ENCODE assay signal across 9 cellular contexts in the genomic region with DNA sequence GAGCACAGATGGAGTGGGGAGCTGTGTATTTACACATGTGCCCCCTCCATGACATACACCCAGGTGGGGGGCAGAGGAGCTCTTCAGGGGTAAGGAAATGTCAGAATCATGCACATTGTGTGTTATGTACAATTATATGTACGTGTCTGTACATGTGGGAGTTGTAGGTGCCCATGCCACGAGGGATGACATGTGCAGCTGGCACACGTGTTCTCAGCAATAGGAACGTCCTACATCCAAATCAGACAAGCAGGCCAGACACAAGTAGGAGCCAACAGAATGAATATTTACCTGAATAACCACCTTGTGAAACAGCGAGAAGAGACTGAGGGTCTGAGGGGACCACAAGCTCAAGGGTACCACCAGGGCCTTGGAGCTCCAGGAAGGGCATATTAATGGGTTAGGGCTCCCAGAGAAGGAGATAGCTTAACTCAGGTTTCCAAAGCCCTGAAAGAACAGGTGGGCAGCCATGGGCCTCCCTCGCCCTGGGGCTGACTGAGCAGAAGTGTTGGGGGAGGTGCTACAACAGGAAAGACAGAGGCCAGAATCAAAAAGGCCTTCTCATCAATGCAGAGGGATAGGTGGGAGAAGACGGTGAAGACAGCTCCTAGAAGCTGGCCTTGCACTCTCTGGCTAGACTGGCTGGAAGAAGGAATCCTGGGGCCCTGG. TPM values are rescaled to one million over a fixed set of nuclear protein-coding genes. Genes with fewer than 3 reads are reported as not detected.
DNase-seq lines count a peak whose midpoint lies in the region; ATAC-seq and TF ChIP-seq lines count a peak whose summit lies in the region.
"Had no signal": no experiment of that assay in that cellular context is flagged by ENCODE, and none has a peak within 500 bp of the region (broad histone marks: within the 10 kb centered on the region; RNA-seq: fewer than 3 reads in every experiment).

No MANE protein-coding gene starts in this region.

- H3K4me3 ChIP-seq in thoracic aorta: peak overlapping the region; percentile 4

- peaks cover 24% of the 10 kb centered on the region for H3K4me1 Mint-ChIP-seq in WTC11

- ATAC-seq in WTC11: no peak
- ATAC-seq in thoracic aorta (ENCODE audit: insufficient number of reproducible peaks, low FRiP score, low read depth): no peak
- ATAC-seq in HG03565 (IDR thresholded peaks at IDR 0.05; ENCODE audit: unreplicated experiment): no peak

- H3K27me3 ChIP-seq in layer of hippocampus (ENCODE audit: control insufficient read depth, insufficient read depth, low read length) (no peaks in the 10 kb centered on the region), thoracic aorta (replicated peaks; ENCODE audit: insufficient read depth) (no peaks in the 10 kb centered on the region)

- CTCF ChIA-PET in WTC11 (lab: Charles Lee): interaction anchor here (1.1 to 6.3 kb wide), 2 partner anchors 14 to 88 kb away, joined by 3 to 196 read pairs; no protein-coding TSS in a partner anchor

- DNase-seq in NCI-H2171 treated with DMSO at 0.1 percent for 48 hours (lab: John Stamatoyannopoulos, UW) (peak; percentile 44), NCI-H2171 (lab: John Stamatoyannopoulos, UW) (no peak), WTC11 (ENCODE audit: low spot score) (no peak), thoracic aorta (ENCODE audit: low spot score) (no peak), COLO829 (ENCODE audit: low spot score) (no peak), head of caudate nucleus (no peak)

- H3K9me3 Mint-ChIP-seq in WTC11: no peaks in the 10 kb centered on the region
- H3K9me3 Mint-ChIP-seq: activated CD4-positive, alpha-beta memory T cell treated with anti-CD3 and anti-CD28 coated beads for 36 hours had no signal

- H3K4me1 ChIP-seq in thoracic aorta (ENCODE audit: control insufficient read depth in 1 of 2, low read depth in 2 of 2): peaks cover 22 to 58% of the 10 kb centered on the region in 2 donors

- no peaks in the 10 kb centered on the region for H3K36me3 Mint-ChIP-seq in WTC11
- H3K36me3 Mint-ChIP-seq: activated CD4-positive, alpha-beta memory T cell treated with anti-CD3 and anti-CD28 coated beads for 36 hours had no signal

- TF ChIP-seq CTCF in WTC11 (IDR thresholded peaks at IDR 0.05) (no peak), thoracic aorta (IDR thresholded peaks at IDR 0.05) (no peak)

- H3K4me3 Mint-ChIP-seq in WTC11: no peak overlapping the region
- H3K4me3 Mint-ChIP-seq: activated CD4-positive, alpha-beta memory T cell treated with anti-CD3 and anti-CD28 coated beads for 36 hours had no signal

- POLR2A ChIA-PET in WTC11 (lab: Charles Lee): interaction anchor here (0.8 to 1.3 kb wide), 2 partner anchors 15 kb away, joined by 3 to 4 read pairs; no protein-coding TSS in a partner anchor

- H3K36me3 ChIP-seq in thoracic aorta: peaks cover 33% of the 10 kb centered on the region

- peaks cover 6% of the 10 kb centered on the region for H3K27me3 Mint-ChIP-seq in WTC11 (ENCODE audit: low read depth)

- intact Hi-C loops in head of caudate nucleus (cut with DNase I): no loop called here

- H3K27ac Mint-ChIP-seq in WTC11: peak overlapping the region; percentile 6; the same call in 1 of the 2 replicates
- H3K27ac Mint-ChIP-seq: activated CD4-positive, alpha-beta memory T cell treated with anti-CD3 and anti-CD28 coated beads for 36 hours had no signal

- H3K27ac ChIP-seq in layer of hippocampus (ENCODE audit: low read depth, low read length): peak overlapping the region; percentile 79
- H3K27ac ChIP-seq in thoracic aorta: peak overlapping the region; percentile 61 to 92

- no peaks in the 10 kb centered on the region for H3K9me3 ChIP-seq in thoracic aorta

TF ChIP-seq in WTC11, 78 proteins besides CTCF, POLR2A, EP300 and RAD21 (continues in another document):
- TF ChIP-seq, protein P1, sequence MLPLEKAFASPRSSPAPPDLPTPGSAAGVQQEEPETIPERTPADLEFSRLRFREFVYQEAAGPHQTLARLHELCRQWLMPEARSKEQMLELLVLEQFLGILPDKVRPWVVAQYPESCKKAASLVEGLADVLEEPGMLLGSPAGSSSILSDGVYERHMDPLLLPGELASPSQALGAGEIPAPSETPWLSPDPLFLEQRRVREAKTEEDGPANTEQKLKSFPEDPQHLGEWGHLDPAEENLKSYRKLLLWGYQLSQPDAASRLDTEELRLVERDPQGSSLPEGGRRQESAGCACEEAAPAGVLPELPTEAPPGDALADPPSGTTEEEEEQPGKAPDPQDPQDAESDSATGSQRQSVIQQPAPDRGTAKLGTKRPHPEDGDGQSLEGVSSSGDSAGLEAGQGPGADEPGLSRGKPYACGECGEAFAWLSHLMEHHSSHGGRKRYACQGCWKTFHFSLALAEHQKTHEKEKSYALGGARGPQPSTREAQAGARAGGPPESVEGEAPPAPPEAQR (CRISPR knock-in tag; IDR thresholded peaks at IDR 0.05): no peak
- TF ChIP-seq, protein P2, sequence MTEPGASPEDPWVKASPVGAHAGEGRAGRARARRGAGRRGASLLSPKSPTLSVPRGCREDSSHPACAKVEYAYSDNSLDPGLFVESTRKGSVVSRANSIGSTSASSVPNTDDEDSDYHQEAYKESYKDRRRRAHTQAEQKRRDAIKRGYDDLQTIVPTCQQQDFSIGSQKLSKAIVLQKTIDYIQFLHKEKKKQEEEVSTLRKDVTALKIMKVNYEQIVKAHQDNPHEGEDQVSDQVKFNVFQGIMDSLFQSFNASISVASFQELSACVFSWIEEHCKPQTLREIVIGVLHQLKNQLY (CRISPR knock-in tag; IDR thresholded peaks at IDR 0.05): no peak
- no peak for TF ChIP-seq RELA (CRISPR knock-in tag; IDR thresholded peaks at IDR 0.05; ENCODE audit: borderline replicate concordance)
- TF ChIP-seq NFYB (CRISPR knock-in tag; conservative IDR thresholded peaks at IDR 0.05; ENCODE audit: low read depth): no peak
- TF ChIP-seq, protein P3, sequence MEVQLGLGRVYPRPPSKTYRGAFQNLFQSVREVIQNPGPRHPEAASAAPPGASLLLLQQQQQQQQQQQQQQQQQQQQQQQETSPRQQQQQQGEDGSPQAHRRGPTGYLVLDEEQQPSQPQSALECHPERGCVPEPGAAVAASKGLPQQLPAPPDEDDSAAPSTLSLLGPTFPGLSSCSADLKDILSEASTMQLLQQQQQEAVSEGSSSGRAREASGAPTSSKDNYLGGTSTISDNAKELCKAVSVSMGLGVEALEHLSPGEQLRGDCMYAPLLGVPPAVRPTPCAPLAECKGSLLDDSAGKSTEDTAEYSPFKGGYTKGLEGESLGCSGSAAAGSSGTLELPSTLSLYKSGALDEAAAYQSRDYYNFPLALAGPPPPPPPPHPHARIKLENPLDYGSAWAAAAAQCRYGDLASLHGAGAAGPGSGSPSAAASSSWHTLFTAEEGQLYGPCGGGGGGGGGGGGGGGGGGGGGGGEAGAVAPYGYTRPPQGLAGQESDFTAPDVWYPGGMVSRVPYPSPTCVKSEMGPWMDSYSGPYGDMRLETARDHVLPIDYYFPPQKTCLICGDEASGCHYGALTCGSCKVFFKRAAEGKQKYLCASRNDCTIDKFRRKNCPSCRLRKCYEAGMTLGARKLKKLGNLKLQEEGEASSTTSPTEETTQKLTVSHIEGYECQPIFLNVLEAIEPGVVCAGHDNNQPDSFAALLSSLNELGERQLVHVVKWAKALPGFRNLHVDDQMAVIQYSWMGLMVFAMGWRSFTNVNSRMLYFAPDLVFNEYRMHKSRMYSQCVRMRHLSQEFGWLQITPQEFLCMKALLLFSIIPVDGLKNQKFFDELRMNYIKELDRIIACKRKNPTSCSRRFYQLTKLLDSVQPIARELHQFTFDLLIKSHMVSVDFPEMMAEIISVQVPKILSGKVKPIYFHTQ (CRISPR knock-in tag; IDR thresholded peaks at IDR 0.05): no peak
- TF ChIP-seq, protein P4, sequence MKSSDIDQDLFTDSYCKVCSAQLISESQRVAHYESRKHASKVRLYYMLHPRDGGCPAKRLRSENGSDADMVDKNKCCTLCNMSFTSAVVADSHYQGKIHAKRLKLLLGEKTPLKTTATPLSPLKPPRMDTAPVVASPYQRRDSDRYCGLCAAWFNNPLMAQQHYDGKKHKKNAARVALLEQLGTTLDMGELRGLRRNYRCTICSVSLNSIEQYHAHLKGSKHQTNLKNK (CRISPR knock-in tag; IDR thresholded peaks at IDR 0.05): no peak
- no peak for TF ChIP-seq SP1 (CRISPR knock-in tag; conservative IDR thresholded peaks at IDR 0.05)
- TF ChIP-seq, protein P5, sequence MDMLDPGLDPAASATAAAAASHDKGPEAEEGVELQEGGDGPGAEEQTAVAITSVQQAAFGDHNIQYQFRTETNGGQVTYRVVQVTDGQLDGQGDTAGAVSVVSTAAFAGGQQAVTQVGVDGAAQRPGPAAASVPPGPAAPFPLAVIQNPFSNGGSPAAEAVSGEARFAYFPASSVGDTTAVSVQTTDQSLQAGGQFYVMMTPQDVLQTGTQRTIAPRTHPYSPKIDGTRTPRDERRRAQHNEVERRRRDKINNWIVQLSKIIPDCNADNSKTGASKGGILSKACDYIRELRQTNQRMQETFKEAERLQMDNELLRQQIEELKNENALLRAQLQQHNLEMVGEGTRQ (CRISPR knock-in tag; IDR thresholded peaks at IDR 0.05): no peak
- TF ChIP-seq SMAD3 (CRISPR knock-in tag; IDR thresholded peaks at IDR 0.05; ENCODE audit: borderline replicate concordance): no peak
- no peak for TF ChIP-seq GTF2I (CRISPR knock-in tag; conservative IDR thresholded peaks at IDR 0.05)
- TF ChIP-seq, protein P6, sequence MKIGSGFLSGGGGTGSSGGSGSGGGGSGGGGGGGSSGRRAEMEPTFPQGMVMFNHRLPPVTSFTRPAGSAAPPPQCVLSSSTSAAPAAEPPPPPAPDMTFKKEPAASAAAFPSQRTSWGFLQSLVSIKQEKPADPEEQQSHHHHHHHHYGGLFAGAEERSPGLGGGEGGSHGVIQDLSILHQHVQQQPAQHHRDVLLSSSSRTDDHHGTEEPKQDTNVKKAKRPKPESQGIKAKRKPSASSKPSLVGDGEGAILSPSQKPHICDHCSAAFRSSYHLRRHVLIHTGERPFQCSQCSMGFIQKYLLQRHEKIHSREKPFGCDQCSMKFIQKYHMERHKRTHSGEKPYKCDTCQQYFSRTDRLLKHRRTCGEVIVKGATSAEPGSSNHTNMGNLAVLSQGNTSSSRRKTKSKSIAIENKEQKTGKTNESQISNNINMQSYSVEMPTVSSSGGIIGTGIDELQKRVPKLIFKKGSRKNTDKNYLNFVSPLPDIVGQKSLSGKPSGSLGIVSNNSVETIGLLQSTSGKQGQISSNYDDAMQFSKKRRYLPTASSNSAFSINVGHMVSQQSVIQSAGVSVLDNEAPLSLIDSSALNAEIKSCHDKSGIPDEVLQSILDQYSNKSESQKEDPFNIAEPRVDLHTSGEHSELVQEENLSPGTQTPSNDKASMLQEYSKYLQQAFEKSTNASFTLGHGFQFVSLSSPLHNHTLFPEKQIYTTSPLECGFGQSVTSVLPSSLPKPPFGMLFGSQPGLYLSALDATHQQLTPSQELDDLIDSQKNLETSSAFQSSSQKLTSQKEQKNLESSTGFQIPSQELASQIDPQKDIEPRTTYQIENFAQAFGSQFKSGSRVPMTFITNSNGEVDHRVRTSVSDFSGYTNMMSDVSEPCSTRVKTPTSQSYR (CRISPR knock-in tag; IDR thresholded peaks at IDR 0.05): no peak
- TF ChIP-seq NR1H2 (CRISPR knock-in tag; IDR thresholded peaks at IDR 0.05): no peak
- TF ChIP-seq ETV6 (CRISPR knock-in tag; IDR thresholded peaks at IDR 0.05): no peak

RNA-seq across cellular contexts. Expression of a gene that starts 3.2 kb away (rescaled TPM):
- total RNA-seq in WTC11 (2021): 8.8 to 11.0 TPM (median 9.6 TPM) in 3 replicates
- total RNA-seq in thoracic aorta: 100 to 1,000 TPM; 183 to 323 TPM

RNA-seq across cellular contexts. Expression of a gene that starts 55.9 kb away (rescaled TPM):
- 33.7 to 37.0 TPM (median 35.5 TPM) in 3 replicates for total RNA-seq in WTC11 (2021)
- total RNA-seq in thoracic aorta: 10 to 100 TPM; 69.2 to 99.5 TPM

Comparison
In these comparisons a context has a peak if more than half of its experiments do, and no peak if none do; other contexts are left out.
1. RNA of a gene that starts 3.2 kb away (total RNA-seq): 183 to 323 TPM in thoracic aorta; 8.8 to 11.0 TPM in WTC11; every median in the first group is over 10 times any median in the second.